ENCODE assay signal across 8 cellular contexts in the genomic region with DNA sequence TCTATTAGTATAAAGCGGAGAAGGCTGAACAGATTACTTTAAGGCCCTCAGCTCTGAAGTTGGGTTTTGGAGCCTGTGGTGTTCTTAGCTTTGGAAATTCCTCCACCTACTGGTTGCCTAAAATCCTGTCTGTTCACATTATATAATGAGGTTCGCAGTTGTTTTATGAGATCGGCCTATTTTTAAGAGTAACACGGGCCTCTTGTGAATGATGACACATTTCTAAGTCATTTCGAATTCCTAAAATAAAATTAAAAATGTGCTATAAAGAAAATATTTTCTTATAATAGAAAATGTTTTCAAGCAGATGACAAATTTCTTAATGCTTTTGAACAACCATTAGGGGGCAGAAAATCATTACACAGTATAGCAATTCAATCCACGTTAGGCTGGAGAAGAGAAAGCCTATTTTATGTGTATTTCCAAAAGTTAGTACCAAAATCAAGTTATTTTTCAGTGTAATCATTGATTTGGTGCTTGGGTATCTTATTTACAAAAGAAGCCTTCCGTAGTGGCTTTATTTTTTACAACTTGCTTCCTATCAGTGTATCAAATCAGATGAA. TPM values are rescaled to one million over a fixed set of nuclear protein-coding genes. Genes with fewer than 3 reads are reported as not detected.
A peak's percentile ranks its signal among the peaks of the same experiment; 100 is the strongest.
DNase-seq lines count a peak whose midpoint lies in the region; ATAC-seq, FAIRE-seq and TF ChIP-seq lines count a peak whose summit lies in the region.

No MANE protein-coding gene starts in this region.

- H3K36me3 ChIP-seq in upper lobe of right lung: no peaks in the 10 kb centered on the region
- H3K36me3 ChIP-seq in effector memory CD4-positive, alpha-beta T cell (ENCODE audit: control insufficient read depth, insufficient read depth, low read length): no peaks in the 10 kb centered on the region

- H3K27ac ChIP-seq in upper lobe of right lung: peak overlapping the region; percentile 70
- no peak overlapping the region for H3K27ac ChIP-seq in effector memory CD4-positive, alpha-beta T cell (ENCODE audit: insufficient read depth, low read length, poor library complexity, severe bottlenecking)

- intact Hi-C loops in upper lobe of right lung (cut with DNase I): loop anchor here (5.0 kb wide), 1 partner anchor 427 kb away; no protein-coding TSS in a partner anchor

- peak; percentile 88 for FAIRE-seq in endometrium (lab: Jason Lieb, UNC)

- peaks cover 7% of the 10 kb centered on the region for H3K4me1 ChIP-seq in upper lobe of right lung
- peaks cover 3% of the 10 kb centered on the region for H3K4me1 ChIP-seq in effector memory CD4-positive, alpha-beta T cell (ENCODE audit: control insufficient read depth, insufficient read depth, low read length, poor library complexity, severe bottlenecking)

- ATAC-seq in GM21619 (IDR thresholded peaks at IDR 0.05; ENCODE audit: unreplicated experiment) (peak; percentile 65), upper lobe of right lung (peak; percentile 74)

- no peaks in the 10 kb centered on the region for H3K9me3 ChIP-seq in upper lobe of right lung
- no peaks in the 10 kb centered on the region for H3K9me3 ChIP-seq in effector memory CD4-positive, alpha-beta T cell (ENCODE audit: control insufficient read depth, low read length)

- peak; percentile 78 for TF ChIP-seq CTCF in upper lobe of right lung (IDR thresholded peaks at IDR 0.05)

- DNase-seq in DMS53 (lab: John Stamatoyannopoulos, UW): peak; percentile 76
- DNase-seq in MV-4-11 (lab: John Stamatoyannopoulos, UW): peak; percentile 68
- peak; percentile 48 to 61 for DNase-seq in SHP77 (lab: John Stamatoyannopoulos, UW)
- peak; percentile 75 for DNase-seq in middle frontal gyrus (ENCODE audit: extremely low spot score, low spot score)
- DNase-seq in upper lobe of right lung: no peak
- DNase-seq in effector memory CD4-positive, alpha-beta T cell: no peak

- no peaks in the 10 kb centered on the region for H3K27me3 ChIP-seq in upper lobe of right lung
- H3K27me3 ChIP-seq in effector memory CD4-positive, alpha-beta T cell (replicated peaks; ENCODE audit: control insufficient read depth, insufficient read depth, low read length, poor library complexity, severe bottlenecking): peaks cover 5% of the 10 kb centered on the region

- peak overlapping the region; percentile 4 for H3K4me3 ChIP-seq in upper lobe of right lung
- no peak overlapping the region for H3K4me3 ChIP-seq in effector memory CD4-positive, alpha-beta T cell (ENCODE audit: insufficient read depth, low read depth, low read length, poor library complexity, severe bottlenecking)

RNA-seq across cellular contexts. Expression of a gene that starts 15.8 kb away (rescaled TPM):
- total RNA-seq in upper lobe of right lung: 30.9 TPM

Comparison
In these comparisons a context has a peak if more than half of its experiments do, and no peak if none do; other contexts are left out.
1. DNase-seq: peak in DMS53 (single experiment), MV-4-11 (single experiment), SHP77 (2 of 2) and middle frontal gyrus (single experiment); none in upper lobe of right lung (single experiment) and effector memory CD4-positive, alpha-beta T cell (0 of 3).